ENCODE assay signal across 8 cellular contexts in genomic region chr5:138654281-138654867, GRCh38.
DNase-seq lines count a peak whose midpoint lies in the region; ATAC-seq and TF ChIP-seq lines count a peak whose summit lies in the region.

No MANE protein-coding gene starts in this region.

- in situ Hi-C loops in astrocyte of the spinal cord (cut with HindIII; ENCODE audit: low sequenced_read_pairs), result no loop called here

- TF ChIP-seq CTCF in astrocyte of the spinal cord (IDR thresholded peaks at IDR 0.05; ENCODE audit: low read depth, low read length), result no peak

- H3K4me3 ChIP-seq in astrocyte of the spinal cord (ENCODE audit: low read depth, low read length), result no peak overlapping the region

- intact Hi-C loops in left ventricle myocardium superior (cut with micrococcal nuclease), result no loop called here

- ATAC-seq in GM18511 (IDR thresholded peaks at IDR 0.05; ENCODE audit: unreplicated experiment), result peak; percentile 77
- peak; percentile 41 for ATAC-seq in HG02973 (IDR thresholded peaks at IDR 0.05; ENCODE audit: unreplicated experiment)
- ATAC-seq in HG03457 (IDR thresholded peaks at IDR 0.05; ENCODE audit: unreplicated experiment), result no peak
- no peak for ATAC-seq in left ventricle myocardium superior

- DNase-seq in T-helper 9 cell, result peak; percentile 63
- peak; percentile 70 for DNase-seq in astrocyte of the spinal cord (ENCODE audit: low read depth, low spot score)
- peak; percentile 85 for DNase-seq in stimulated activated CD4-positive, alpha-beta T cell treated with anti-CD3 and anti-CD28 coated beads, Interleukin-15, amount 100 ng/mL, for 24 hours
- DNase-seq in left ventricle myocardium superior, result no peak
- no peak for DNase-seq in SHP77 (lab: John Stamatoyannopoulos, UW)

Comparison
In these comparisons a context has a peak if more than half of its experiments do, and no peak if none do; other contexts are left out.
1. ATAC-seq: peak in GM18511 (single experiment) and HG02973 (single experiment); none in HG03457 (single experiment) and left ventricle myocardium superior (single experiment).
2. DNase-seq: peak in T-helper 9 cell (single experiment), astrocyte of the spinal cord (single experiment) and stimulated activated CD4-positive, alpha-beta T cell treated with anti-CD3 and anti-CD28 coated beads, Interleukin-15, amount 100 ng/mL, for 24 hours (single experiment); none in left ventricle myocardium superior (single experiment) and SHP77 (0 of 2).